In the genomic region with DNA sequence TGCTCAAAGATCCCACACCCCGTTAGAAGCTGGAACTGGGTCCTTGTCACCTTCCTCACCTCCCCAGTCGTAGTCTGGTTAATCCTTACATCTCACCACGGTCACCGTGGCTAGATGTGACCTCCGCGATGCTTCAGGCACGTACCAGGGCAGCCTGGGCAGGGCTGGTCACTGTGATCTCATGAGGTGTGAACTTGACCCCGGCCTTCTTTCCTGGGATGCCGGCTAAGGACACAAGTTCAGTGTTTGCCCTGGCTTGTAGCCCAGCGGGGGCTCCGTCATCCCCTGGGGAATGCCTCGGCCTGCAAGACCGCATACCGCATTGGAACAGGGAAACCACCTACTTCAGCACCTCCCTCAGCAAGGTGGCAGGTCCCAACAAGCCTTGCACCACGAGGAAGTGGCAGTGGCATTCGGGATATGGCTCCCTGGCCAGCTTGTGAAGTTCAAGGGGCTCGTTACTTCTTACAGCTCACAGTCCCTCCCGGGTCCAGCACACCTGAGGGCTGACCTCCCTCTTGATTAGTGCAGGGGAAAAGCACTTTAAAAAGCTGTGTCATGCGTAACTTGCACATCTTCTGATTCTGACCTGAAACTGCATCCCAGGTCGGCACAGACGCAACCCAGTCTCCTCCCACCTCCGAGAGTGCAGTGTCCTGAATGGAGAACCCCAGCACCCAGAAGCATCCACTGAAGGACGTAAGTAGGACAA, we compare ENCODE assay signal across 8 cellular contexts. TPM values are rescaled to one million over a fixed set of nuclear protein-coding genes. Genes with fewer than 3 reads are reported as not detected.
DNase-seq lines count a peak whose midpoint lies in the region; ATAC-seq and TF ChIP-seq lines count a peak whose summit lies in the region.

No MANE protein-coding gene starts in this region.

- WGBS in adrenal gland, 4 donors: 46 to 69% (median 50%) methylated on average over 16 to 23 of the region's 23 CpGs

- H3K27me3 Mint-ChIP-seq in CD8-positive, alpha-beta memory T cell: no peaks in the 10 kb centered on the region
- peaks cover 15% of the 10 kb centered on the region for H3K27me3 Mint-ChIP-seq in HFFc6 (ENCODE audit: insufficient read depth)
- no peaks in the 10 kb centered on the region for H3K27me3 Mint-ChIP-seq in natural killer cell (ENCODE audit: low read depth in 2 of 2)

- CTCF ChIA-PET in CD8-positive, alpha-beta memory T cell (lab: Charles Lee): interaction anchor here (0.6 to 3.7 kb wide), 4 partner anchors 11 to 174 kb away, joined by 3 to 14 read pairs (median 12); a partner anchor contains a TSS

- ATAC-seq in natural killer cell: no peak
- ATAC-seq in HG03108 (IDR thresholded peaks at IDR 0.05; ENCODE audit: unreplicated experiment): no peak
- no peak for ATAC-seq in HG02885 (IDR thresholded peaks at IDR 0.05; ENCODE audit: poor library complexity, unreplicated experiment)

- peak overlapping the region; percentile 86 to 100 (median 96) for H3K27ac Mint-ChIP-seq in CD8-positive, alpha-beta memory T cell
- H3K27ac Mint-ChIP-seq in HFFc6 (peak overlapping the region; percentile 87), natural killer cell (peak overlapping the region; percentile 71 to 83)

- peaks cover 38 to 69% (median 51%) of the 10 kb centered on the region in 3 donors for H3K4me1 Mint-ChIP-seq in CD8-positive, alpha-beta memory T cell
- H3K4me1 Mint-ChIP-seq in HFFc6 (ENCODE audit: low read depth): peaks cover 26% of the 10 kb centered on the region
- peaks cover 31 to 42% of the 10 kb centered on the region in 2 donors for H3K4me1 Mint-ChIP-seq in natural killer cell

- H3K27ac ChIP-seq in CD8-positive, alpha-beta memory T cell (ENCODE audit: low read depth, low read length): peak overlapping the region; percentile 96
- H3K27ac ChIP-seq in adrenal gland (peak overlapping the region in 4 of 5 donors; percentile 26 to 71 (median 52)), colonic mucosa (no peak overlapping the region)

- no peaks in the 10 kb centered on the region for H3K9me3 ChIP-seq in CD8-positive, alpha-beta memory T cell (ENCODE audit: low read length)
- H3K9me3 ChIP-seq in adrenal gland (replicated peaks in 1 of 3) (no peaks in the 10 kb centered on the region), colonic mucosa (no peaks in the 10 kb centered on the region)

- H3K36me3 ChIP-seq in CD8-positive, alpha-beta memory T cell (ENCODE audit: insufficient read depth, low read length): peaks cover 32% of the 10 kb centered on the region
- peaks cover 0 to 45% of the 10 kb centered on the region in 2 donors for H3K36me3 ChIP-seq in adrenal gland (replicated peaks in 1 of 2)
- peaks cover 17% of the 10 kb centered on the region for H3K36me3 ChIP-seq in colonic mucosa

- POLR2A ChIA-PET in CD8-positive, alpha-beta memory T cell (lab: Charles Lee): interaction anchor here (0.7 to 3.1 kb wide), 2 partner anchors 25 to 102 kb away, joined by 6 to 17 read pairs; no protein-coding TSS in a partner anchor

- no peak overlapping the region for H3K4me3 ChIP-seq in CD8-positive, alpha-beta memory T cell (ENCODE audit: low read length)
- H3K4me3 ChIP-seq in adrenal gland: no peak overlapping the region
- no peak overlapping the region for H3K4me3 ChIP-seq in colonic mucosa

- peaks cover 41% of the 10 kb centered on the region for H3K4me1 ChIP-seq in CD8-positive, alpha-beta memory T cell (ENCODE audit: insufficient read depth, low read length)
- peaks cover 16 to 38% of the 10 kb centered on the region in 2 donors for H3K4me1 ChIP-seq in adrenal gland (replicated peaks in 1 of 2)
- peaks cover 9% of the 10 kb centered on the region for H3K4me1 ChIP-seq in colonic mucosa

- no peak overlapping the region for H3K9ac ChIP-seq in colonic mucosa (ENCODE audit: low read depth in 2 of 2, low read length in 2 of 2)

- DNase-seq in CD8-positive, alpha-beta memory T cell: peak in 1 of 5 donors; percentile 57
- DNase-seq in HFFc6: no peak
- DNase-seq in adrenal gland: peak in 6 of 7 donors; percentile 33 to 73 (median 67)
- DNase-seq in natural killer cell: peak; percentile 13
- DNase-seq in ecto neural progenitor cell (ENCODE audit: low spot score): no peak
- no peak for DNase-seq in colonic mucosa

- intact Hi-C loops in adrenal gland (cut with DNase I) (loop anchor here (10.0 kb wide), 2 partner anchors 93 to 173 kb away; a partner anchor contains a TSS), natural killer cell (cut with micrococcal nuclease) (loop anchor here (10.0 kb wide), 2 partner anchors 123 to 173 kb away; no protein-coding TSS in a partner anchor), colonic mucosa (cut with DNase I) (loop anchor here (10.0 kb wide), 1 partner anchor 93 kb away; a partner anchor contains a TSS)

- peaks cover 0 to 70% (median 8%) of the 10 kb centered on the region in 3 donors for H3K36me3 Mint-ChIP-seq in CD8-positive, alpha-beta memory T cell
- H3K36me3 Mint-ChIP-seq in HFFc6 (ENCODE audit: low read depth) (peaks cover 42% of the 10 kb centered on the region), natural killer cell (no peaks in the 10 kb centered on the region)

- peak overlapping the region; percentile 88 to 99 (median 90) for H3K4me3 Mint-ChIP-seq in CD8-positive, alpha-beta memory T cell
- H3K4me3 Mint-ChIP-seq in HFFc6: peak overlapping the region; percentile 90
- peak overlapping the region; percentile 70 for H3K4me3 Mint-ChIP-seq in natural killer cell

- TF ChIP-seq POLR2A in adrenal gland (IDR thresholded peaks at IDR 0.05): no peak

- TF ChIP-seq CTCF in HFFc6 (IDR thresholded peaks at IDR 0.05) (no peak), adrenal gland (IDR thresholded peaks at IDR 0.05) (no peak), natural killer cell (IDR thresholded peaks at IDR 0.05) (no peak), colonic mucosa (IDR thresholded peaks at IDR 0.05) (no peak)

- no peaks in the 10 kb centered on the region for H3K9me3 Mint-ChIP-seq in CD8-positive, alpha-beta memory T cell
- H3K9me3 Mint-ChIP-seq in HFFc6 (no peaks in the 10 kb centered on the region; the same call in none of the 2 replicates), natural killer cell (no peaks in the 10 kb centered on the region)

- no peaks in the 10 kb centered on the region for H3K27me3 ChIP-seq in CD8-positive, alpha-beta memory T cell (ENCODE audit: insufficient read depth, low read length, poor library complexity, severe bottlenecking)
- H3K27me3 ChIP-seq in adrenal gland (no peaks in the 10 kb centered on the region), colonic mucosa (no peaks in the 10 kb centered on the region)

RNA-seq across cellular contexts. Expression of a gene that starts 25.9 kb away (rescaled TPM):
- 100 to 1,000 TPM; 156 to 165 TPM for total RNA-seq in CD8-positive, alpha-beta memory T cell
- polyA plus RNA-seq in CD8-positive, alpha-beta memory T cell: 26.5 TPM
- 10 to 100 TPM; 34.8 to 39.4 (median 37.0) TPM for total RNA-seq in HFFc6 (2021; fragmentation: NEBNext Ultra II Directional; extraction: Animal tissue kit (Norgen Biotek cat#: 25700))
- total RNA-seq in adrenal gland (10 to 100 TPM; 16.4 to 56.5 (median 23.3) TPM), natural killer cell (10 to 100 TPM; 20.9 to 25.0 (median 21.1) TPM), colonic mucosa (10 to 100 TPM; 16.5 to 40.4 TPM)
- 10 to 100 TPM; 20.9 to 41.6 (median 25.5) TPM for polyA plus RNA-seq in adrenal gland

RNA-seq across cellular contexts. Expression of a gene that starts 26.1 kb away (rescaled TPM):
- 1 to 10 TPM; 5.4 to 7.7 TPM for total RNA-seq in CD8-positive, alpha-beta memory T cell
- polyA plus RNA-seq in CD8-positive, alpha-beta memory T cell: 2.5 TPM
- 1 to 10 TPM; 5.1 to 8.1 (median 6.7) TPM for total RNA-seq in HFFc6 (2021; fragmentation: NEBNext Ultra II Directional; extraction: Animal tissue kit (Norgen Biotek cat#: 25700))
- 1 to 10 TPM; 4.7 to 9.5 (median 7.4) TPM for total RNA-seq in adrenal gland
- 10 to 100 TPM in 2 of 3 donors, 1 to 10 TPM in 1; 8.1 to 20.1 (median 10.2) TPM for polyA plus RNA-seq in adrenal gland
- total RNA-seq in natural killer cell: 1 to 10 TPM; 2.0 to 6.4 (median 5.1) TPM
- 1 to 10 TPM in 1 of 2 donors, under 1 TPM in 1; 0.77 to 1.7 TPM for total RNA-seq in colonic mucosa

Comparison
In these comparisons a context has a peak if more than half of its experiments do, and no peak if none do; other contexts are left out.
1. DNase-seq: peak in adrenal gland (6 of 7) and natural killer cell (single experiment); none in HFFc6 (single experiment), ecto neural progenitor cell (single experiment) and colonic mucosa (single experiment).
2. Peak in every context shown above with its lines, with median percentiles within 50 percentile points of each other: H3K27ac Mint-ChIP-seq and H3K4me3 Mint-ChIP-seq.